Comparison of ENCODE assay signal across 24 cellular contexts in the genomic region with DNA sequence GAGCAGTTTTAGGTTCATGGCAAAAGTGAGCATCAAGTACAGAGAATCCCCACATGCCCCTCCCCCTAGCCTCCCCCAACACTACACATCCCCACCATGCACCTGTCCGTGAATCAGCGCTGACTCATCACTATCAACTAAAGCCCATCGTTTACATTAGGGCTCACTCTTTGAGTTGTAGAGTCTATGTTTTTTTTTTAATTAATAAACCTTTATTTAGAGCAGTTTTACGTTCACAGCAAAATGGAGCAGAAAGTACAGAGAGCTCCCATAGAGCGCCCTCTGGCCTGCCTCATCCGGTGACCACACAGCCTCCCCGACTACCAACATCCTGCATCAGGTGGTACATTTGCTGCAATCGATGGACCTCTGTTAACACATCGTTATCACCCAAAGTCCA. TPM values are rescaled to one million over a fixed set of nuclear protein-coding genes. Genes with fewer than 3 reads are reported as not detected.
DNase-seq lines count a peak whose midpoint lies in the region; ATAC-seq and TF ChIP-seq lines count a peak whose summit lies in the region.
"Had no signal": no experiment of that assay in that cellular context is flagged by ENCODE, and none has a peak within 500 bp of the region (broad histone marks: within the 10 kb centered on the region; RNA-seq: fewer than 3 reads in every experiment).

No MANE protein-coding gene starts in this region.

- H4K20me1 ChIP-seq in PC-3 (ENCODE audit: low read length) = no peaks in the 10 kb centered on the region

- no peaks in the 10 kb centered on the region for H3K79me2 ChIP-seq in PC-3 (ENCODE audit: low read length)

- no peaks in the 10 kb centered on the region for H3F3A ChIP-seq in PC-3 (ENCODE audit: low read length, unreplicated experiment)

- H3K9me3 ChIP-seq in PC-3 (ENCODE audit: low read length) (no peaks in the 10 kb centered on the region; the same call in 1 of the 2 replicates), esophagus muscularis mucosa (peaks cover 0 to 18% (median 8%) of the 10 kb centered on the region in 4 donors)
- H3K9me3 ChIP-seq: colonic mucosa, thyroid gland had no signal

- DNase-seq in A172 (ENCODE audit: low spot score) = peak; percentile 80
- DNase-seq in DMS53 (lab: John Stamatoyannopoulos, UW) = peak; percentile 89
- DNase-seq in PC-3 = peak; percentile 84
- peak; percentile 17 for DNase-seq in esophagus muscularis mucosa (ENCODE audit: extremely low spot score)
- DNase-seq in NK-92 (lab: John Stamatoyannopoulos, UW; ENCODE audit: unreplicated experiment) = no peak
- DNase-seq in epidermal melanocyte (ENCODE audit: insufficient read length, low spot score) = no peak
- no peak for DNase-seq in NCI-H345 treated with DMSO at 0.1 percent for 48 hours (lab: John Stamatoyannopoulos, UW; ENCODE audit: unreplicated experiment)
- DNase-seq in NCI-H345 (lab: John Stamatoyannopoulos, UW) = no peak
- DNase-seq: activated effector memory CD4-positive, alpha-beta T cell treated with Interleukin-2 at 50 U/mL for 16 hours; CD4-positive, alpha-beta memory T cell; GOT3; heart left ventricle; left ventricle myocardium inferior; NCI-H1092 treated with DMSO at 0.1 percent for 48 hours; NCI-H526; nephron progenitor cell; stimulated activated naive CD4-positive, alpha-beta T cell treated with Interleukin-2 at 50 U/mL for 16 hours; T1000; thyroid gland had no signal

- no peak for TF ChIP-seq EP300 in esophagus muscularis mucosa (IDR thresholded peaks at IDR 0.05)

- intact Hi-C loops in PC-3 (cut with micrococcal nuclease) (no loop called here), esophagus muscularis mucosa (cut with DNase I) (no loop called here)

- peaks cover 6% of the 10 kb centered on the region; the same call in 1 of the 2 replicates for H3K4me1 ChIP-seq in PC-3 (ENCODE audit: insufficient read depth, low read length)
- no peaks in the 10 kb centered on the region for H3K4me1 ChIP-seq in esophagus muscularis mucosa
- H3K4me1 ChIP-seq: colonic mucosa, heart left ventricle, left ventricle myocardium inferior, thyroid gland had no signal

- CTCF ChIA-PET in PC-3 (lab: Charles Lee) = no interaction called here

- H3K4me2 ChIP-seq in PC-3 (ENCODE audit: low read length) = no peak overlapping the region
- H3K4me2 ChIP-seq: KMS-11 had no signal

- H2AFZ ChIP-seq in PC-3 (ENCODE audit: low read length) = no peak overlapping the region

- H3K4me3 ChIP-seq in PC-3 (ENCODE audit: low read length) (no peak overlapping the region), esophagus muscularis mucosa (no peak overlapping the region)
- H3K4me3 ChIP-seq: colonic mucosa, heart left ventricle, left ventricle myocardium inferior, skin epidermis, thyroid gland had no signal

- no peak for TF ChIP-seq CTCF in PC-3 (conservative IDR thresholded peaks at IDR 0.05; ENCODE audit: low read depth, low read length)
- no peak for TF ChIP-seq CTCF in esophagus muscularis mucosa (IDR thresholded peaks at IDR 0.05)

- peaks cover 53% of the 10 kb centered on the region for H3K27me3 ChIP-seq in PC-3 (ENCODE audit: low read length)
- H3K27me3 ChIP-seq in esophagus muscularis mucosa = peaks cover 0 to 26% (median 2%) of the 10 kb centered on the region in 4 donors
- H3K27me3 ChIP-seq: colonic mucosa, thyroid gland had no signal

- H3K27ac ChIP-seq in PC-3 (ENCODE audit: low read length) (no peak overlapping the region), esophagus muscularis mucosa (replicated peaks in 1 of 4) (no peak overlapping the region)
- H3K27ac ChIP-seq: colonic mucosa, heart left ventricle, KMS-11, left ventricle myocardium inferior, skin epidermis, thyroid gland had no signal

- H3K36me3 ChIP-seq in PC-3 (ENCODE audit: low read depth, low read length) = no peaks in the 10 kb centered on the region
- no peaks in the 10 kb centered on the region for H3K36me3 ChIP-seq in esophagus muscularis mucosa
- H3K36me3 ChIP-seq: colonic mucosa, heart left ventricle, left ventricle myocardium inferior, thyroid gland had no signal

- POLR2A ChIA-PET in PC-3 (lab: Charles Lee; ENCODE audit: unreplicated experiment) = no interaction called here

- H3K9ac ChIP-seq in PC-3 (ENCODE audit: low read length) = no peak overlapping the region
- H3K9ac ChIP-seq: KMS-11 had no signal

- TF ChIP-seq POLR2A in esophagus muscularis mucosa (IDR thresholded peaks at IDR 0.05; ENCODE audit: low read depth) = no peak

- no TSS peak for BruUV-seq in PC-3 (replicated peaks; lab: Mats Ljungman, UMichigan)

- WGBS in esophagus muscularis mucosa = 61% methylated on average over 9 of the region's 9 CpGs

- no peaks in the 10 kb centered on the region for H3K9me2 ChIP-seq in PC-3 (replicated peaks; ENCODE audit: low read length)

- peak; percentile 66 for ATAC-seq in PC-3
- ATAC-seq: heart left ventricle, Panc1, SK-N-SH treated with all-trans-retinoic acid at 6 μM for 48 hours had no signal

RNA-seq across cellular contexts. Expression of a gene that starts 47.9 kb away (rescaled TPM):
- total RNA-seq in A172 (2014; rRNA removed; shearing (Covaris generic)) = 2.9 and 3.4 TPM in 2 replicates
- total RNA-seq in PC-3 (2014; rRNA removed) (0.07 and 0.46 TPM in 2 replicates), esophagus muscularis mucosa (not detected)
- total RNA-seq: CD4-positive, alpha-beta memory T cell; colonic mucosa; left ventricle myocardium inferior had no signal

Comparison
In these comparisons a context has a peak if more than half of its experiments do, and no peak if none do; other contexts are left out.
1. DNase-seq: peak in A172 (single experiment), DMS53 (single experiment), PC-3 (single experiment) and esophagus muscularis mucosa (single experiment); none in NK-92 (single experiment), epidermal melanocyte (single experiment), NCI-H345 treated with DMSO at 0.1 percent for 48 hours (single experiment) and NCI-H345 (single experiment).